25 cellular contexts compared by ENCODE assay signal in genomic region chr22:45651931-45652528, GRCh38. TPM values are rescaled to one million over a fixed set of nuclear protein-coding genes. Genes with fewer than 3 reads are reported as not detected.
DNase-seq lines count a peak whose midpoint lies in the region; ATAC-seq, FAIRE-seq and TF ChIP-seq lines count a peak whose summit lies in the region.
"Had no signal": no experiment of that assay in that cellular context is flagged by ENCODE, and none has a peak within 500 bp of the region (broad histone marks: within the 10 kb centered on the region; RNA-seq: fewer than 3 reads in every experiment).

No MANE protein-coding gene starts in this region.

- H3K4me3 Mint-ChIP-seq in type B pancreatic cell (no peak overlapping the region), progenitor cell of endocrine pancreas (ENCODE audit: low read depth) (no peak overlapping the region)
- H3K4me3 Mint-ChIP-seq: CD4-positive, CD25-positive, alpha-beta regulatory T cell; CD8-positive, alpha-beta T cell had no signal

- H3K18ac ChIP-seq in neuronal stem cell (ENCODE audit: low read length), result peak overlapping the region; percentile 77

- no peak overlapping the region for H2BK120ac ChIP-seq in neuronal stem cell (ENCODE audit: low read depth, low read length)

- no peaks in the 10 kb centered on the region for H3K36me3 Mint-ChIP-seq in type B pancreatic cell
- no peaks in the 10 kb centered on the region for H3K36me3 Mint-ChIP-seq in progenitor cell of endocrine pancreas (ENCODE audit: insufficient read depth)
- H3K36me3 Mint-ChIP-seq: CD4-positive, CD25-positive, alpha-beta regulatory T cell; CD8-positive, alpha-beta T cell had no signal

- peak overlapping the region; percentile 84 for H3K4me2 ChIP-seq in HepG2 (ENCODE audit: low read depth, low read length)
- H3K4me2 ChIP-seq in neuronal stem cell (ENCODE audit: insufficient read depth, low read length, poor library complexity, severe bottlenecking), result no peak overlapping the region
- H3K4me2 ChIP-seq: A549 had no signal

- H2AK5ac ChIP-seq in neuronal stem cell (ENCODE audit: low read depth, low read length), result no peak overlapping the region

- H3K9ac ChIP-seq in HepG2 (ENCODE audit: insufficient read depth, low read depth, low read length), result peak overlapping the region; percentile 51
- no peak overlapping the region for H3K9ac ChIP-seq in neuronal stem cell (ENCODE audit: low read depth, low read length, poor library complexity)
- H3K9ac ChIP-seq: GM23248 had no signal

- no peak for TF ChIP-seq RAD21 in HepG2 (CRISPR knock-in tag; IDR thresholded peaks at IDR 0.05)

- no peak overlapping the region for H4K91ac ChIP-seq in neuronal stem cell (ENCODE audit: low read depth, low read length, poor library complexity)

- H3K27ac Mint-ChIP-seq in type B pancreatic cell (no peak overlapping the region), progenitor cell of endocrine pancreas (no peak overlapping the region)
- H3K27ac Mint-ChIP-seq: CD4-positive, CD25-positive, alpha-beta regulatory T cell; CD8-positive, alpha-beta T cell had no signal

- H4K8ac ChIP-seq in neuronal stem cell (ENCODE audit: low read depth, low read length), result no peak overlapping the region

- BruUV-seq in HepG2 (replicated peaks; lab: Mats Ljungman, UMichigan), result no TSS peak

- H3K27me3 ChIP-seq in HepG2 (ENCODE audit: control insufficient read depth in 1 of 2, insufficient read depth in 2 of 2, low read length in 2 of 2) (no peaks in the 10 kb centered on the region), right lobe of liver (no peaks in the 10 kb centered on the region), neuronal stem cell (ENCODE audit: control insufficient read depth in 3 of 3, insufficient read depth in 3 of 3, low read depth in 1 of 3, low read length in 3 of 3) (peaks cover 0 to 8% (median 6%) of the 10 kb centered on the region in 3 experiments)
- H3K27me3 ChIP-seq: BE2C had no signal

- 83% methylated on average over 10 of the region's 11 CpGs for WGBS in HepG2 (ENCODE audit: low lambda C conversion rate)
- 94% methylated on average over 2 of the region's 11 CpGs for WGBS in right lobe of liver (ENCODE audit: insufficient coverage, low coverage, low lambda C conversion rate, missing lambda C conversion rate)
- WGBS in neuronal stem cell (ENCODE audit: extremely low coverage in 2 of 2, insufficient read length in 2 of 2, insufficient replicate concordance in 1 of 2), 2 donors, result no CpG with 5 or more reads among the region's 11 CpGs

- no peaks in the 10 kb centered on the region for H3K79me1 ChIP-seq in neuronal stem cell (ENCODE audit: low read depth, low read length)

- peaks cover 72% of the 10 kb centered on the region for H3K4me1 ChIP-seq in HepG2 (ENCODE audit: insufficient read depth, low read length)
- H3K4me1 ChIP-seq in right lobe of liver, result no peaks in the 10 kb centered on the region
- peaks cover 0 to 10% of the 10 kb centered on the region in 2 donors for H3K4me1 ChIP-seq in neuronal stem cell (ENCODE audit: control insufficient read depth in 2 of 2, insufficient read depth in 1 of 2, low read depth in 1 of 2, low read length in 2 of 2)
- H3K4me1 ChIP-seq: Caco-2 had no signal

- no peaks in the 10 kb centered on the region for H4K20me1 ChIP-seq in HepG2 (ENCODE audit: insufficient read depth, low read length)

- no peak overlapping the region for H3K14ac ChIP-seq in neuronal stem cell (ENCODE audit: low read length)

- H3K27ac ChIP-seq in HepG2 (ENCODE audit: extremely low read length, insufficient read depth, low read length) (peak overlapping the region; percentile 77), right lobe of liver (no peak overlapping the region), neuronal stem cell (replicated peaks; ENCODE audit: low read length) (no peak overlapping the region)
- H3K27ac ChIP-seq: C4-2B, GM23248 had no signal

- peak overlapping the region in 1 of 3 experiments; percentile 57; a peak in 2 of 6 replicates for H3K4me3 ChIP-seq in HepG2 (replicated peaks in 1 of 3; ENCODE audit: insufficient read depth in 1 of 3, low read depth in 2 of 3, low read length in 3 of 3)
- H3K4me3 ChIP-seq in right lobe of liver, result no peak overlapping the region
- H3K4me3 ChIP-seq in neuronal stem cell (ENCODE audit: low read length in 2 of 2), result no peak overlapping the region
- H3K4me3 ChIP-seq: A549, GM23248 had no signal

- in situ Hi-C loops in HepG2 (cut with HindIII; ENCODE audit: extremely low pct_ligation_motif_present, low pct_unique_long_range_greater_than_20kb), result no loop called here

- no peak overlapping the region for H3K4ac ChIP-seq in neuronal stem cell (ENCODE audit: low read length)

- peak overlapping the region; percentile 44 for H3K23ac ChIP-seq in neuronal stem cell (ENCODE audit: low read depth, low read length, poor library complexity)

- H3K9me3 ChIP-seq in HepG2 (ENCODE audit: low read length) (no peaks in the 10 kb centered on the region), right lobe of liver (no peaks in the 10 kb centered on the region), neuronal stem cell (replicated peaks in 1 of 2; ENCODE audit: control insufficient read depth in 2 of 2, insufficient read depth in 1 of 2, low read depth in 1 of 2, low read length in 2 of 2) (peaks cover 0 to 2% of the 10 kb centered on the region in 2 donors)
- H3K9me3 ChIP-seq: A549, BE2C, Caco-2 had no signal

- DNase-seq in HepG2 (ENCODE audit: low spot score) (no peak), right lobe of liver (no peak), RPMI8226 (peak; percentile 24), neuronal stem cell (ENCODE audit: low spot score) (no peak), type B pancreatic cell (ENCODE audit: extremely low spot score, unreplicated experiment) (peak; percentile 49), activated T-cell treated with anti-CD3 and anti-CD28 coated beads for 4 hours (no peak), progenitor cell of endocrine pancreas (ENCODE audit: low spot score, unreplicated experiment) (no peak)
- no peak for DNase-seq in activated CD4-positive, CD25-positive, alpha-beta regulatory T cell treated with anti-CD3 and anti-CD28 coated beads, Interleukin-2, amount 50 U/mL, for 72 hours
- DNase-seq: 8988T; ACHN; AML-193; BE2C; Caco-2; CD4-positive, CD25-positive, alpha-beta regulatory T cell; CD8-positive, alpha-beta T cell; DMS153; DND-41; GM23248; H7; HCEC 1CT had no signal

- no peak for ATAC-seq in HepG2
- ATAC-seq in right lobe of liver, result no peak
- ATAC-seq: A549; CD8-positive, alpha-beta T cell had no signal

- peak overlapping the region; percentile 21 for H2BK15ac ChIP-seq in neuronal stem cell (ENCODE audit: low read length)

- peaks cover 5% of the 10 kb centered on the region for H3K9me3 Mint-ChIP-seq in type B pancreatic cell
- H3K9me3 Mint-ChIP-seq in progenitor cell of endocrine pancreas (ENCODE audit: low read depth), result no peaks in the 10 kb centered on the region
- H3K9me3 Mint-ChIP-seq: CD8-positive, alpha-beta T cell had no signal

- H3K27me3 Mint-ChIP-seq in type B pancreatic cell, result peaks cover 39% of the 10 kb centered on the region
- peaks cover 42% of the 10 kb centered on the region for H3K27me3 Mint-ChIP-seq in progenitor cell of endocrine pancreas

- H3K79me2 ChIP-seq in HepG2 (ENCODE audit: insufficient read depth, low read length), result no peaks in the 10 kb centered on the region

- TF ChIP-seq EP300 in HepG2 (IDR thresholded peaks at IDR 0.05; ENCODE audit: low read depth in 2 of 2, low read length in 2 of 2) (no peak), HepG2 (CRISPR knock-in tag; IDR thresholded peaks at IDR 0.05; ENCODE audit: borderline replicate concordance) (no peak)

- peak overlapping the region; percentile 12 for H2BK12ac ChIP-seq in neuronal stem cell (ENCODE audit: low read length)

- H3K36me3 ChIP-seq in HepG2 (replicated peaks in 1 of 2; ENCODE audit: control insufficient read depth in 1 of 2, insufficient read depth in 2 of 2, low read length in 2 of 2) (no peaks in the 10 kb centered on the region), right lobe of liver (no peaks in the 10 kb centered on the region), neuronal stem cell (replicated peaks in 1 of 2; ENCODE audit: control insufficient read depth in 2 of 2, insufficient read depth in 2 of 2, low read length in 2 of 2) (no peaks in the 10 kb centered on the region)
- H3K36me3 ChIP-seq: BE2C had no signal

- H2AFZ ChIP-seq in HepG2 (ENCODE audit: low read length), result no peak overlapping the region
- no peak overlapping the region for H2AFZ ChIP-seq in neuronal stem cell (ENCODE audit: low read length)
- H2AFZ ChIP-seq: GM23248 had no signal

- TF ChIP-seq POLR2A in HepG2 (IDR thresholded peaks at IDR 0.05; ENCODE audit: insufficient read depth in 1 of 2, low read depth in 2 of 2, low read length in 2 of 2) (no peak), right lobe of liver (IDR thresholded peaks at IDR 0.05) (no peak)

- FAIRE-seq in HepG2 (lab: Jason Lieb, UNC), result no peak
- FAIRE-seq: A549, G401.6, GM12892, H1 had no signal

- peaks cover 7% of the 10 kb centered on the region for H3K4me1 Mint-ChIP-seq in type B pancreatic cell (ENCODE audit: unreplicated experiment)
- H3K4me1 Mint-ChIP-seq in progenitor cell of endocrine pancreas (ENCODE audit: low read depth), result peaks cover 8% of the 10 kb centered on the region
- H3K4me1 Mint-ChIP-seq: CD4-positive, CD25-positive, alpha-beta regulatory T cell had no signal

- no peak overlapping the region for H2BK5ac ChIP-seq in neuronal stem cell (ENCODE audit: low read length)

- intact Hi-C loops in HepG2 (cut with micrococcal nuclease; ENCODE audit: unreplicated experiment), result loop anchor here (2.0 kb wide), 2 partner anchors 21 to 91 kb away; no protein-coding TSS in a partner anchor
- intact Hi-C loops in right lobe of liver (cut with DNase I), result no loop called here

- POLR2A ChIA-PET in HepG2 (lab: Yijun Ruan, JAX), result interaction anchor here (1.3 to 2.1 kb wide), 2 partner anchors 16 to 20 kb away, joined by 5 to 6 read pairs; partner anchors contain the start of gene ATXN10

- CTCF ChIA-PET in HepG2 (lab: Yijun Ruan, JAX; ENCODE audit: low intra/inter-chr PET ratio, low total read pairs), result no interaction called here

- TF ChIP-seq CTCF in HepG2 (CRISPR knock-in tag; IDR thresholded peaks at IDR 0.05), result peak; percentile 20; the same call in 1 of the 2 replicates
- TF ChIP-seq CTCF in right lobe of liver (IDR thresholded peaks at IDR 0.05), result no peak
- no peak for TF ChIP-seq CTCF in type B pancreatic cell (conservative IDR thresholded peaks at IDR 0.05)
- no peak for TF ChIP-seq CTCF in progenitor cell of endocrine pancreas (IDR thresholded peaks at IDR 0.05; ENCODE audit: unreplicated experiment)

RNA-seq across cellular contexts. Expression of gene ATXN10, which starts 19.6 kb away (rescaled TPM):
- 60.1 and 136 TPM in 2 replicates for total RNA-seq in HepG2 (2016; rRNA removed; fragmentation: Illumina TruSeq; extraction: Trizol)
- total RNA-seq in HepG2 (2016; cell fraction: cytosol; rRNA removed; fragmentation: Illumina TruSeq; extraction: Trizol; ENCODE audit: low read depth), result 427 and 465 TPM in 2 replicates
- 62.2 and 127 TPM in 2 replicates for total RNA-seq in HepG2 (2016; cell fraction: insoluble cytoplasmic fraction; rRNA removed; fragmentation: Illumina TruSeq; extraction: Trizol)
- total RNA-seq in HepG2 (2016; cell fraction: membrane; rRNA removed; fragmentation: Illumina TruSeq; extraction: Trizol), result 131 and 135 TPM in 2 replicates
- 67.8 and 78.6 TPM in 2 replicates for total RNA-seq in HepG2 (2016; cell fraction: nucleus; rRNA removed; fragmentation: Illumina TruSeq; extraction: Trizol)
- polyA plus RNA-seq in HepG2 (2011; rRNA removed), result 162 and 194 TPM in 2 replicates
- 81.2 and 134 TPM in 2 replicates for polyA plus RNA-seq in HepG2 (2011; cell fraction: cytosol; rRNA removed)
- 23.1 and 30.4 TPM in 2 replicates for polyA plus RNA-seq in HepG2 (2011; cell fraction: nucleus; rRNA removed)
- 126 and 155 TPM in 2 replicates for polyA plus RNA-seq in HepG2 (2012)
- 16.3 and 18.9 TPM in 2 replicates for polyA plus RNA-seq in HepG2 (2016; cell fraction: cytosol; fragmentation: Illumina TruSeq; extraction: Trizol; ENCODE audit: low read depth)
- 227 and 248 TPM in 2 replicates for polyA plus RNA-seq in HepG2 (2016; cell fraction: insoluble cytoplasmic fraction; fragmentation: Illumina TruSeq; extraction: Trizol; ENCODE audit: low read depth)
- polyA plus RNA-seq in HepG2 (2016; cell fraction: membrane; fragmentation: Illumina TruSeq; extraction: Trizol; ENCODE audit: low read depth), result 22.8 and 26.0 TPM in 2 replicates
- 96.5 and 111 TPM in 2 replicates for polyA plus RNA-seq in HepG2 (2016; cell fraction: nucleus; fragmentation: Illumina TruSeq; extraction: Trizol; ENCODE audit: insufficient read depth, low read depth)
- polyA minus RNA-seq in HepG2 (2011; rRNA and poly(A)+ RNA removed; ENCODE audit: low replicate concordance), result 126 and 271 TPM in 2 replicates
- 105 and 118 TPM in 2 replicates for polyA minus RNA-seq in HepG2 (2011; cell fraction: cytosol; rRNA and poly(A)+ RNA removed)
- 95.1 and 136 TPM in 2 replicates for polyA minus RNA-seq in HepG2 (2011; cell fraction: nucleus; rRNA and poly(A)+ RNA removed)
- 100 to 1,000 TPM in 1 of 6 experiments, 10 to 100 TPM in 5; 70.0 to 118 (median 84.3) TPM for total RNA-seq in right lobe of liver
- 89.3 TPM for polyA plus RNA-seq in neuronal stem cell (2013, experiment 1 of 2)
- 84.7 TPM for polyA plus RNA-seq in neuronal stem cell (2013, experiment 2 of 2)
- 117 and 182 TPM in 2 replicates for total RNA-seq in type B pancreatic cell (ENCODE audit: low replicate concordance)
- 176 and 177 TPM in 2 replicates for total RNA-seq in progenitor cell of endocrine pancreas

Comparison
In these comparisons a context has a peak if more than half of its experiments do, and no peak if none do; other contexts are left out.
1. DNase-seq: peak in RPMI8226 (single experiment) and type B pancreatic cell (single experiment); none in HepG2 (single experiment), right lobe of liver (0 of 3), neuronal stem cell (single experiment), activated CD4-positive, CD25-positive, alpha-beta regulatory T cell treated with anti-CD3 and anti-CD28 coated beads, Interleukin-2, amount 50 U/mL, for 72 hours (single experiment), activated T-cell treated with anti-CD3 and anti-CD28 coated beads for 4 hours (single experiment) and progenitor cell of endocrine pancreas (single experiment).